1 cellular context compared by ENCODE assay signal in the genomic region with DNA sequence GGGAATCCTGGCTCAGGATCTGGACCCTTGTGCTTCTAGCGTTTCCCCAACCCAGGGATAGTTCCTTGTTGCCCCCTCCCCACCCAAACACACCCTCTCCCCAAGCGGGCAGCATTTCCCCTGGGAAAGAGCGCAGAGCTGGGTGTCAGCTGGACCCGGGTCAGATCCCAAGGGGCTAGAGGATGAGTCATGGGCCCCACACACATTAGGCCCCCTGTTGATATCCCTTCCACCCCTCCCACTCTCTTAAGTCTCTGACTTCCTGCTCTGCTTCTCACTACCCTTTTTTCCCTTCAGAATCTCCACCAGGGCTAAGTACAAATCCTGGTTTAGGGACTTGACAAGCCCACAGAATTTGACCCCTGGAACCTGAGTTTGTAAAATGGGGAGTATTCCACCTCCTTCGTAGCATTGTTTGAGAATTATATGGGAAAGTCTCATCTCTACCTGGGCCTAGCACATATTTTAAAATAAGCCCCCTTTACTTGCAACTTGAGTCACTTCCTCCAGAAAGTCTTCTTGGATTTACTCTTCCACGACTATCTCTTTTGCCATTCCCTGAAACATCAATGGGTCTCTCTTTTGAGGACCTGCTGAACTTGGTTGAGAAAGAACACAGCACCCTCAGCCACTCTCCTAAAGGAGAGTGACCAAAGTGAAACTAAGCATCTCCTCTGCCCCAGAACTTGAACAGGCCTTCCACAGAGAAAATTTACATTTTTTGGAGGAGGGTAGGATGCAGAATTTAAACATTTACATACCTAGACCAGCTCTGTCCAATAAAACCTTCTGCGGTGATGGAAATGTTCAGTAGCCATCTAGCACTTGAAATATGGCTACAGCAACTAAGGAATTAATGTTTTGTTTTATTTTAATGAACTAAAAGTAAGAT.
TF ChIP-seq lines count a peak whose summit lies in the region.

No MANE protein-coding gene starts in this region.

TF ChIP-seq in GM23338, 12 proteins besides CTCF, POLR2A, EP300 and RAD21:
- TF ChIP-seq ZNF331 (CRISPR knock-in tag; IDR thresholded peaks at IDR 0.05; ENCODE audit: low read depth) (no peak), NANOG (IDR thresholded peaks at IDR 0.05; ENCODE audit: borderline replicate concordance) (no peak), CREB1 (CRISPR knock-in tag; IDR thresholded peaks at IDR 0.05; ENCODE audit: low read depth) (no peak), EZH2phosphoT487 (IDR thresholded peaks at IDR 0.05; ENCODE audit: unreplicated experiment) (no peak), POLR2AphosphoS5 (IDR thresholded peaks at IDR 0.05; ENCODE audit: low read depth) (no peak), JUNB (IDR thresholded peaks at IDR 0.05; ENCODE audit: unreplicated experiment) (no peak), ZNF114 (CRISPR knock-in tag; IDR thresholded peaks at IDR 0.05) (no peak), STAT1 (IDR thresholded peaks at IDR 0.05; ENCODE audit: unreplicated experiment) (no peak), EZH2 (IDR thresholded peaks at IDR 0.05; ENCODE audit: low read depth, unreplicated experiment) (no peak)
- TF ChIP-seq, protein P1, sequence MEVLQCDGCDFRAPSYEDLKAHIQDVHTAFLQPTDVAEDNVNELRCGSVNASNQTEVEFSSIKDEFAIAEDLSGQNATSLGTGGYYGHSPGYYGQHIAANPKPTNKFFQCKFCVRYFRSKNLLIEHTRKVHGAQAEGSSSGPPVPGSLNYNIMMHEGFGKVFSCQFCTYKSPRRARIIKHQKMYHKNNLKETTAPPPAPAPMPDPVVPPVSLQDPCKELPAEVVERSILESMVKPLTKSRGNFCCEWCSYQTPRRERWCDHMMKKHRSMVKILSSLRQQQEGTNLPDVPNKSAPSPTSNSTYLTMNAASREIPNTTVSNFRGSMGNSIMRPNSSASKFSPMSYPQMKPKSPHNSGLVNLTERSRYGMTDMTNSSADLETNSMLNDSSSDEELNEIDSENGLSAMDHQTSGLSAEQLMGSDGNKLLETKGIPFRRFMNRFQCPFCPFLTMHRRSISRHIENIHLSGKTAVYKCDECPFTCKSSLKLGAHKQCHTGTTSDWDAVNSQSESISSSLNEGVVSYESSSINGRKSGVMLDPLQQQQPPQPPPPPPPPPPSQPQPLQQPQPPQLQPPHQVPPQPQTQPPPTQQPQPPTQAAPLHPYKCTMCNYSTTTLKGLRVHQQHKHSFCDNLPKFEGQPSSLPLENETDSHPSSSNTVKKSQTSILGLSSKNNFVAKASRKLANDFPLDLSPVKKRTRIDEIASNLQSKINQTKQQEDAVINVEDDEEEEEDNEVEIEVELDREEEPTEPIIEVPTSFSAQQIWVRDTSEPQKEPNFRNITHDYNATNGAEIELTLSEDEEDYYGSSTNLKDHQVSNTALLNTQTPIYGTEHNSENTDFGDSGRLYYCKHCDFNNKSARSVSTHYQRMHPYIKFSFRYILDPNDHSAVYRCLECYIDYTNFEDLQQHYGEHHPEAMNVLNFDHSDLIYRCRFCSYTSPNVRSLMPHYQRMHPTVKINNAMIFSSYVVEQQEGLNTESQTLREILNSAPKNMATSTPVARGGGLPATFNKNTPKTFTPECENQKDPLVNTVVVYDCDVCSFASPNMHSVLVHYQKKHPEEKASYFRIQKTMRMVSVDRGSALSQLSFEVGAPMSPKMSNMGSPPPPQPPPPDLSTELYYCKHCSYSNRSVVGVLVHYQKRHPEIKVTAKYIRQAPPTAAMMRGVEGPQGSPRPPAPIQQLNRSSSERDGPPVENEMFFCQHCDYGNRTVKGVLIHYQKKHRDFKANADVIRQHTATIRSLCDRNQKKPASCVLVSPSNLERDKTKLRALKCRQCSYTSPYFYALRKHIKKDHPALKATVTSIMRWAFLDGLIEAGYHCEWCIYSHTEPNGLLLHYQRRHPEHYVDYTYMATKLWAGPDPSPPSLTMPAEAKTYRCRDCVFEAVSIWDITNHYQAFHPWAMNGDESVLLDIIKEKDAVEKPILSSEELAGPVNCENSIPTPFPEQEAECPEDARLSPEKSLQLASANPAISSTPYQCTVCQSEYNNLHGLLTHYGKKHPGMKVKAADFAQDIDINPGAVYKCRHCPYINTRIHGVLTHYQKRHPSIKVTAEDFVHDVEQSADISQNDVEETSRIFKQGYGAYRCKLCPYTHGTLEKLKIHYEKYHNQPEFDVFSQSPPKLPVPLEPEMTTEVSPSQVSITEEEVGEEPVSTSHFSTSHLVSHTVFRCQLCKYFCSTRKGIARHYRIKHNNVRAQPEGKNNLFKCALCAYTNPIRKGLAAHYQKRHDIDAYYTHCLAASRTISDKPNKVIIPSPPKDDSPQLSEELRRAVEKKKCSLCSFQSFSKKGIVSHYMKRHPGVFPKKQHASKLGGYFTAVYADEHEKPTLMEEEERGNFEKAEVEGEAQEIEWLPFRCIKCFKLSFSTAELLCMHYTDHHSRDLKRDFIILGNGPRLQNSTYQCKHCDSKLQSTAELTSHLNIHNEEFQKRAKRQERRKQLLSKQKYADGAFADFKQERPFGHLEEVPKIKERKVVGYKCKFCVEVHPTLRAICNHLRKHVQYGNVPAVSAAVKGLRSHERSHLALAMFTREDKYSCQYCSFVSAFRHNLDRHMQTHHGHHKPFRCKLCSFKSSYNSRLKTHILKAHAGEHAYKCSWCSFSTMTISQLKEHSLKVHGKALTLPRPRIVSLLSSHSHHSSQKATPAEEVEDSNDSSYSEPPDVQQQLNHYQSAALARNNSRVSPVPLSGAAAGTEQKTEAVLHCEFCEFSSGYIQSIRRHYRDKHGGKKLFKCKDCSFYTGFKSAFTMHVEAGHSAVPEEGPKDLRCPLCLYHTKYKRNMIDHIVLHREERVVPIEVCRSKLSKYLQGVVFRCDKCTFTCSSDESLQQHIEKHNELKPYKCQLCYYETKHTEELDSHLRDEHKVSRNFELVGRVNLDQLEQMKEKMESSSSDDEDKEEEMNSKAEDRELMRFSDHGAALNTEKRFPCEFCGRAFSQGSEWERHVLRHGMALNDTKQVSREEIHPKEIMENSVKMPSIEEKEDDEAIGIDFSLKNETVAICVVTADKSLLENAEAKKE (CRISPR knock-in tag; IDR thresholded peaks at IDR 0.05) = no peak
- TF ChIP-seq, protein P2, sequence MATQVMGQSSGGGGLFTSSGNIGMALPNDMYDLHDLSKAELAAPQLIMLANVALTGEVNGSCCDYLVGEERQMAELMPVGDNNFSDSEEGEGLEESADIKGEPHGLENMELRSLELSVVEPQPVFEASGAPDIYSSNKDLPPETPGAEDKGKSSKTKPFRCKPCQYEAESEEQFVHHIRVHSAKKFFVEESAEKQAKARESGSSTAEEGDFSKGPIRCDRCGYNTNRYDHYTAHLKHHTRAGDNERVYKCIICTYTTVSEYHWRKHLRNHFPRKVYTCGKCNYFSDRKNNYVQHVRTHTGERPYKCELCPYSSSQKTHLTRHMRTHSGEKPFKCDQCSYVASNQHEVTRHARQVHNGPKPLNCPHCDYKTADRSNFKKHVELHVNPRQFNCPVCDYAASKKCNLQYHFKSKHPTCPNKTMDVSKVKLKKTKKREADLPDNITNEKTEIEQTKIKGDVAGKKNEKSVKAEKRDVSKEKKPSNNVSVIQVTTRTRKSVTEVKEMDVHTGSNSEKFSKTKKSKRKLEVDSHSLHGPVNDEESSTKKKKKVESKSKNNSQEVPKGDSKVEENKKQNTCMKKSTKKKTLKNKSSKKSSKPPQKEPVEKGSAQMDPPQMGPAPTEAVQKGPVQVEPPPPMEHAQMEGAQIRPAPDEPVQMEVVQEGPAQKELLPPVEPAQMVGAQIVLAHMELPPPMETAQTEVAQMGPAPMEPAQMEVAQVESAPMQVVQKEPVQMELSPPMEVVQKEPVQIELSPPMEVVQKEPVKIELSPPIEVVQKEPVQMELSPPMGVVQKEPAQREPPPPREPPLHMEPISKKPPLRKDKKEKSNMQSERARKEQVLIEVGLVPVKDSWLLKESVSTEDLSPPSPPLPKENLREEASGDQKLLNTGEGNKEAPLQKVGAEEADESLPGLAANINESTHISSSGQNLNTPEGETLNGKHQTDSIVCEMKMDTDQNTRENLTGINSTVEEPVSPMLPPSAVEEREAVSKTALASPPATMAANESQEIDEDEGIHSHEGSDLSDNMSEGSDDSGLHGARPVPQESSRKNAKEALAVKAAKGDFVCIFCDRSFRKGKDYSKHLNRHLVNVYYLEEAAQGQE (IDR thresholded peaks at IDR 0.05; ENCODE audit: unreplicated experiment) = no peak
- TF ChIP-seq, protein P3, sequence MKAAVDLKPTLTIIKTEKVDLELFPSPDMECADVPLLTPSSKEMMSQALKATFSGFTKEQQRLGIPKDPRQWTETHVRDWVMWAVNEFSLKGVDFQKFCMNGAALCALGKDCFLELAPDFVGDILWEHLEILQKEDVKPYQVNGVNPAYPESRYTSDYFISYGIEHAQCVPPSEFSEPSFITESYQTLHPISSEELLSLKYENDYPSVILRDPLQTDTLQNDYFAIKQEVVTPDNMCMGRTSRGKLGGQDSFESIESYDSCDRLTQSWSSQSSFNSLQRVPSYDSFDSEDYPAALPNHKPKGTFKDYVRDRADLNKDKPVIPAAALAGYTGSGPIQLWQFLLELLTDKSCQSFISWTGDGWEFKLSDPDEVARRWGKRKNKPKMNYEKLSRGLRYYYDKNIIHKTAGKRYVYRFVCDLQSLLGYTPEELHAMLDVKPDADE (IDR thresholded peaks at IDR 0.05) = no peak
TF ChIP-seq in GM23338: peak in this region for 0.
